In the genomic region with DNA sequence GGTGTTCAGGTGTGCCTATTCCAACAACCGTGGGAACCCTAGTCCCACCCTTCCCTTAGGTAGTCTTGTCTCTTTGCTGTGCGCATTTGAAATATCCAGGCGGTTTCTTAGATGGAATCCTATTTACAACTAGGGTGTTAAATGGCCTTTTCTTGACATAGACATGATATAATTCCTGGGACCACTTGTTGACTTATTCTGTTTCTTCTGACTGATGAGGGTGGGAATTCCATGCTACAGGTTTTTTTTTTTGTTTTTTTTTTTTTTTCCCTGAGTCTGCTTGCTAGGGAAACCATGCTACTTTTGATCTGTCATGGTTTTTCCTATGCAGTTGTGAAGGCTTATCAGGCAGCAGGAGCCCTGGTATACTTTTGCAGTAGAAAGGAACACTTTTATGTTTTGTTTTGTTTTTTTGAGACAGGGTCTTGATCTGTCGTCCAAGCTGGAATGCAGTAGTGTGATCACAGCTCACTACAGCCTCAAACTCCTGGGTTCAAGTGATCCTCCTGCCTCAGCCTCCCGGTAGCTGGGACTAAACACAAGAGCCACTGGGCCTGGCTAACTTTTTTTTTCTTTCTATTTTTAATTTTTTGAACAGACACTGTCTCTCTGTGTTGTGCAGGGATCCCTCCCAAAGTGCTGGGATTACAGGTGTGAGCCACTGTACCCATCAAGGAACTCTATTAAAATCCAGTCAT, we compare ENCODE assay signal across 2 cellular contexts.
TF ChIP-seq lines count a peak whose summit lies in the region.

No MANE protein-coding gene starts in this region.

TF ChIP-seq in A549, 52 proteins besides CTCF, POLR2A, EP300 and RAD21:
- TF ChIP-seq, protein P1, sequence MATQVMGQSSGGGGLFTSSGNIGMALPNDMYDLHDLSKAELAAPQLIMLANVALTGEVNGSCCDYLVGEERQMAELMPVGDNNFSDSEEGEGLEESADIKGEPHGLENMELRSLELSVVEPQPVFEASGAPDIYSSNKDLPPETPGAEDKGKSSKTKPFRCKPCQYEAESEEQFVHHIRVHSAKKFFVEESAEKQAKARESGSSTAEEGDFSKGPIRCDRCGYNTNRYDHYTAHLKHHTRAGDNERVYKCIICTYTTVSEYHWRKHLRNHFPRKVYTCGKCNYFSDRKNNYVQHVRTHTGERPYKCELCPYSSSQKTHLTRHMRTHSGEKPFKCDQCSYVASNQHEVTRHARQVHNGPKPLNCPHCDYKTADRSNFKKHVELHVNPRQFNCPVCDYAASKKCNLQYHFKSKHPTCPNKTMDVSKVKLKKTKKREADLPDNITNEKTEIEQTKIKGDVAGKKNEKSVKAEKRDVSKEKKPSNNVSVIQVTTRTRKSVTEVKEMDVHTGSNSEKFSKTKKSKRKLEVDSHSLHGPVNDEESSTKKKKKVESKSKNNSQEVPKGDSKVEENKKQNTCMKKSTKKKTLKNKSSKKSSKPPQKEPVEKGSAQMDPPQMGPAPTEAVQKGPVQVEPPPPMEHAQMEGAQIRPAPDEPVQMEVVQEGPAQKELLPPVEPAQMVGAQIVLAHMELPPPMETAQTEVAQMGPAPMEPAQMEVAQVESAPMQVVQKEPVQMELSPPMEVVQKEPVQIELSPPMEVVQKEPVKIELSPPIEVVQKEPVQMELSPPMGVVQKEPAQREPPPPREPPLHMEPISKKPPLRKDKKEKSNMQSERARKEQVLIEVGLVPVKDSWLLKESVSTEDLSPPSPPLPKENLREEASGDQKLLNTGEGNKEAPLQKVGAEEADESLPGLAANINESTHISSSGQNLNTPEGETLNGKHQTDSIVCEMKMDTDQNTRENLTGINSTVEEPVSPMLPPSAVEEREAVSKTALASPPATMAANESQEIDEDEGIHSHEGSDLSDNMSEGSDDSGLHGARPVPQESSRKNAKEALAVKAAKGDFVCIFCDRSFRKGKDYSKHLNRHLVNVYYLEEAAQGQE (IDR thresholded peaks at IDR 0.05), result no peak
- TF ChIP-seq ZNF302 (CRISPR knock-in tag; IDR thresholded peaks at IDR 0.05) (no peak), TFCP2L1 (CRISPR knock-in tag; IDR thresholded peaks at IDR 0.05) (no peak), ZFP36 (IDR thresholded peaks at IDR 0.05; ENCODE audit: borderline replicate concordance, partially characterized antibody) (no peak), HOXB13 (CRISPR knock-in tag; IDR thresholded peaks at IDR 0.05; ENCODE audit: low read depth) (no peak), SMC3 (IDR thresholded peaks at IDR 0.05) (no peak), JUNB (IDR thresholded peaks at IDR 0.05) (no peak), RFX5 (IDR thresholded peaks at IDR 0.05) (no peak), FOSL2 (IDR thresholded peaks at IDR 0.05) (no peak), FOSL2 (CRISPR knock-in tag; IDR thresholded peaks at IDR 0.05) (no peak), BHLHE40 (IDR thresholded peaks at IDR 0.05; ENCODE audit: low read depth, low read length) (no peak), FOSB (CRISPR knock-in tag; IDR thresholded peaks at IDR 0.05) (no peak), CBX2 (IDR thresholded peaks at IDR 0.05; ENCODE audit: borderline replicate concordance, low read depth) (no peak), HEYL (CRISPR knock-in tag; IDR thresholded peaks at IDR 0.05) (no peak), MAZ (IDR thresholded peaks at IDR 0.05; ENCODE audit: borderline replicate concordance, low read depth, low read length) (no peak)
- TF ChIP-seq, protein P2, sequence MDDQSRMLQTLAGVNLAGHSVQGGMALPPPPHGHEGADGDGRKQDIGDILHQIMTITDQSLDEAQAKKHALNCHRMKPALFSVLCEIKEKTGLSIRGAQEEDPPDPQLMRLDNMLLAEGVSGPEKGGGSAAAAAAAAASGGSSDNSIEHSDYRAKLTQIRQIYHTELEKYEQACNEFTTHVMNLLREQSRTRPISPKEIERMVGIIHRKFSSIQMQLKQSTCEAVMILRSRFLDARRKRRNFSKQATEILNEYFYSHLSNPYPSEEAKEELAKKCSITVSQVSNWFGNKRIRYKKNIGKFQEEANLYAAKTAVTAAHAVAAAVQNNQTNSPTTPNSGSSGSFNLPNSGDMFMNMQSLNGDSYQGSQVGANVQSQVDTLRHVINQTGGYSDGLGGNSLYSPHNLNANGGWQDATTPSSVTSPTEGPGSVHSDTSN (IDR thresholded peaks at IDR 0.05), result no peak
- TF ChIP-seq, protein P3, sequence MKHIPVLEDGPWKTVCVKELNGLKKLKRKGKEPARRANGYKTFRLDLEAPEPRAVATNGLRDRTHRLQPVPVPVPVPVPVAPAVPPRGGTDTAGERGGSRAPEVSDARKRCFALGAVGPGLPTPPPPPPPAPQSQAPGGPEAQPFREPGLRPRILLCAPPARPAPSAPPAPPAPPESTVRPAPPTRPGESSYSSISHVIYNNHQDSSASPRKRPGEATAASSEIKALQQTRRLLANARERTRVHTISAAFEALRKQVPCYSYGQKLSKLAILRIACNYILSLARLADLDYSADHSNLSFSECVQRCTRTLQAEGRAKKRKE (CRISPR knock-in tag; IDR thresholded peaks at IDR 0.05; ENCODE audit: low read depth), result no peak
- TF ChIP-seq, protein P4, sequence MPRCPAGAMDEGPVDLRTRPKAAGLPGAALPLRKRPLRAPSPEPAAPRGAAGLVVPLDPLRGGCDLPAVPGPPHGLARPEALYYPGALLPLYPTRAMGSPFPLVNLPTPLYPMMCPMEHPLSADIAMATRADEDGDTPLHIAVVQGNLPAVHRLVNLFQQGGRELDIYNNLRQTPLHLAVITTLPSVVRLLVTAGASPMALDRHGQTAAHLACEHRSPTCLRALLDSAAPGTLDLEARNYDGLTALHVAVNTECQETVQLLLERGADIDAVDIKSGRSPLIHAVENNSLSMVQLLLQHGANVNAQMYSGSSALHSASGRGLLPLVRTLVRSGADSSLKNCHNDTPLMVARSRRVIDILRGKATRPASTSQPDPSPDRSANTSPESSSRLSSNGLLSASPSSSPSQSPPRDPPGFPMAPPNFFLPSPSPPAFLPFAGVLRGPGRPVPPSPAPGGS (IDR thresholded peaks at IDR 0.05), result no peak

TF ChIP-seq in HEK293, 187 proteins besides CTCF, POLR2A, EP300 and RAD21:
- TF ChIP-seq, protein P5, sequence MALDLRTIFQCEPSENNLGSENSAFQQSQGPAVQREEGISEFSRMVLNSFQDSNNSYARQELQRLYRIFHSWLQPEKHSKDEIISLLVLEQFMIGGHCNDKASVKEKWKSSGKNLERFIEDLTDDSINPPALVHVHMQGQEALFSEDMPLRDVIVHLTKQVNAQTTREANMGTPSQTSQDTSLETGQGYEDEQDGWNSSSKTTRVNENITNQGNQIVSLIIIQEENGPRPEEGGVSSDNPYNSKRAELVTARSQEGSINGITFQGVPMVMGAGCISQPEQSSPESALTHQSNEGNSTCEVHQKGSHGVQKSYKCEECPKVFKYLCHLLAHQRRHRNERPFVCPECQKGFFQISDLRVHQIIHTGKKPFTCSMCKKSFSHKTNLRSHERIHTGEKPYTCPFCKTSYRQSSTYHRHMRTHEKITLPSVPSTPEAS (tag by site-specific recombination; IDR thresholded peaks at IDR 0.05), result no peak
- TF ChIP-seq KLF7 (tag by site-specific recombination; IDR thresholded peaks at IDR 0.05; ENCODE audit: borderline replicate concordance) (no peak), FEZF1 (tag by site-specific recombination; IDR thresholded peaks at IDR 0.05) (no peak), ZNF19 (tag by site-specific recombination; IDR thresholded peaks at IDR 0.05; ENCODE audit: low read depth) (no peak), ZNF174 (tag by site-specific recombination; IDR thresholded peaks at IDR 0.05) (no peak), SCRT1 (tag by site-specific recombination; IDR thresholded peaks at IDR 0.05; ENCODE audit: borderline replicate concordance) (peak; percentile 95), ZNF354C (tag by site-specific recombination; IDR thresholded peaks at IDR 0.05; ENCODE audit: borderline replicate concordance, low read depth) (no peak), ZNF121 (tag by site-specific recombination; IDR thresholded peaks at IDR 0.05) (no peak), GLIS1 (tag by site-specific recombination; IDR thresholded peaks at IDR 0.05) (no peak), YY2 (tag by site-specific recombination; IDR thresholded peaks at IDR 0.05) (no peak), ZNF175 (tag by site-specific recombination; IDR thresholded peaks at IDR 0.05) (no peak), SETDB1 (IDR thresholded peaks at IDR 0.05; ENCODE audit: insufficient read length, low read length) (no peak), ZNF146 (tag by site-specific recombination; IDR thresholded peaks at IDR 0.05) (no peak), SCRT2 (tag by site-specific recombination; IDR thresholded peaks at IDR 0.05) (peak; percentile 95), ZNF501 (tag by site-specific recombination; IDR thresholded peaks at IDR 0.05) (no peak), ZNF202 (tag by site-specific recombination; IDR thresholded peaks at IDR 0.05; ENCODE audit: borderline replicate concordance) (no peak), ZNF324 (tag by site-specific recombination; IDR thresholded peaks at IDR 0.05) (no peak)
- TF ChIP-seq, protein P6, sequence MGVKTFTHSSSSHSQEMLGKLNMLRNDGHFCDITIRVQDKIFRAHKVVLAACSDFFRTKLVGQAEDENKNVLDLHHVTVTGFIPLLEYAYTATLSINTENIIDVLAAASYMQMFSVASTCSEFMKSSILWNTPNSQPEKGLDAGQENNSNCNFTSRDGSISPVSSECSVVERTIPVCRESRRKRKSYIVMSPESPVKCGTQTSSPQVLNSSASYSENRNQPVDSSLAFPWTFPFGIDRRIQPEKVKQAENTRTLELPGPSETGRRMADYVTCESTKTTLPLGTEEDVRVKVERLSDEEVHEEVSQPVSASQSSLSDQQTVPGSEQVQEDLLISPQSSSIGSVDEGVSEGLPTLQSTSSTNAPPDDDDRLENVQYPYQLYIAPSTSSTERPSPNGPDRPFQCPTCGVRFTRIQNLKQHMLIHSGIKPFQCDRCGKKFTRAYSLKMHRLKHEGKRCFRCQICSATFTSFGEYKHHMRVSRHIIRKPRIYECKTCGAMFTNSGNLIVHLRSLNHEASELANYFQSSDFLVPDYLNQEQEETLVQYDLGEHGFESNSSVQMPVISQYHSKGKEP (tag by site-specific recombination; IDR thresholded peaks at IDR 0.05), result no peak
- TF ChIP-seq, protein P7, sequence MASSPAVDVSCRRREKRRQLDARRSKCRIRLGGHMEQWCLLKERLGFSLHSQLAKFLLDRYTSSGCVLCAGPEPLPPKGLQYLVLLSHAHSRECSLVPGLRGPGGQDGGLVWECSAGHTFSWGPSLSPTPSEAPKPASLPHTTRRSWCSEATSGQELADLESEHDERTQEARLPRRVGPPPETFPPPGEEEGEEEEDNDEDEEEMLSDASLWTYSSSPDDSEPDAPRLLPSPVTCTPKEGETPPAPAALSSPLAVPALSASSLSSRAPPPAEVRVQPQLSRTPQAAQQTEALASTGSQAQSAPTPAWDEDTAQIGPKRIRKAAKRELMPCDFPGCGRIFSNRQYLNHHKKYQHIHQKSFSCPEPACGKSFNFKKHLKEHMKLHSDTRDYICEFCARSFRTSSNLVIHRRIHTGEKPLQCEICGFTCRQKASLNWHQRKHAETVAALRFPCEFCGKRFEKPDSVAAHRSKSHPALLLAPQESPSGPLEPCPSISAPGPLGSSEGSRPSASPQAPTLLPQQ (tag by site-specific recombination; IDR thresholded peaks at IDR 0.05), result no peak
- TF ChIP-seq, protein P8, sequence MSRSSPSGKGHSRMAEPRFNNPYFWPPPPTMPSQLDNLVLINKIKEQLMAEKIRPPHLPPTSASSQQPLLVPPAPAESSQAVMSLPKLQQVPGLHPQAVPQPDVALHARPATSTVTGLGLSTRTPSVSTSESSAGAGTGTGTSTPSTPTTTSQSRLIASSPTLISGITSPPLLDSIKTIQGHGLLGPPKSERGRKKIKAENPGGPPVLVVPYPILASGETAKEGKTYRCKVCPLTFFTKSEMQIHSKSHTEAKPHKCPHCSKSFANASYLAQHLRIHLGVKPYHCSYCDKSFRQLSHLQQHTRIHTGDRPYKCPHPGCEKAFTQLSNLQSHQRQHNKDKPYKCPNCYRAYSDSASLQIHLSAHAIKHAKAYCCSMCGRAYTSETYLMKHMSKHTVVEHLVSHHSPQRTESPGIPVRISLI (tag by site-specific recombination; IDR thresholded peaks at IDR 0.05), result peak; percentile 78; the same call in 1 of the 2 replicates
